ENCODE assay signal across 14 cellular contexts in the genomic region with DNA sequence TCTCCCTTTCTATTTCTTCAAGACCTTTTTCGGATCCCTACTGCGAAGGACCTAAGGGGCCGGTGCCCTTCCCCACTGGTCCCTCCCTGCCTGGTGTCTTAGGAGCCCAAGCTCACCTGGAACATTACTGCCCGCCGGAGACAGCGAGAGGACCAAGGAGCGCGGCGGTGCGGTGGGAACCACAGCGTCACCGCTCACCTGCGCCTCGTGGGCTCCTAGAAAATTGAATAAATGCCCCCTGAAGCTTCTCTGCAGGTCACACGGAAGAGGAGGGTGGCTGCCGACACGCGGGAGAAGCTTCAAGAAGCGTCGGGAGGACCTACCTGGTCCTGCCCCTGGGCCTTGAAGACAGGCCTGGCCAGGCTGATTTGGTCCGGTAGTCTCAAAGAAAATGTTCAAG.
DNase-seq lines count a peak whose midpoint lies in the region; ATAC-seq and TF ChIP-seq lines count a peak whose summit lies in the region.
"Had no signal": no experiment of that assay in that cellular context is flagged by ENCODE, and none has a peak within 500 bp of the region (broad histone marks: within the 10 kb centered on the region; RNA-seq: fewer than 3 reads in every experiment).

No MANE protein-coding gene starts in this region.

- H3K4me1 ChIP-seq in SK-N-SH (ENCODE audit: control insufficient read depth in 1 of 2, insufficient read depth in 2 of 2, low read depth in 1 of 2, low read length in 1 of 2) (no peaks in the 10 kb centered on the region), neuronal stem cell (ENCODE audit: control insufficient read depth in 2 of 2, insufficient read depth in 1 of 2, low read depth in 1 of 2, low read length in 2 of 2) (peaks cover 0 to 2% of the 10 kb centered on the region in 2 donors), neural progenitor cell (peaks cover 8% of the 10 kb centered on the region)
- H3K4me1 ChIP-seq: Caco-2 had no signal

- POLR2A ChIA-PET in SK-N-SH (lab: Yijun Ruan, JAX): no interaction called here

- H3K27me3 Mint-ChIP-seq in T-helper 17 cell: no peaks in the 10 kb centered on the region
- peaks cover 3% of the 10 kb centered on the region for H3K27me3 Mint-ChIP-seq in neural progenitor cell (ENCODE audit: insufficient read depth, low read depth)
- H3K27me3 Mint-ChIP-seq: CD8-positive, alpha-beta memory T cell had no signal

- 61% methylated on average over 21 of the region's 21 CpGs for WGBS in SK-N-SH (ENCODE audit: low lambda C conversion rate)
- WGBS in neuronal stem cell (ENCODE audit: extremely low coverage in 2 of 2, insufficient read length in 2 of 2, insufficient replicate concordance in 1 of 2), 2 donors: no CpG with 5 or more reads among the region's 21 CpGs

- no peak overlapping the region for H3K9ac ChIP-seq in SK-N-SH
- H3K9ac ChIP-seq in neuronal stem cell (ENCODE audit: low read depth, low read length, poor library complexity): no peak overlapping the region
- no peak overlapping the region for H3K9ac ChIP-seq in neural progenitor cell

- TF ChIP-seq RAD21 in SK-N-SH (IDR thresholded peaks at IDR 0.05; ENCODE audit: low read length): no peak

- H3K4me2 ChIP-seq in SK-N-SH: no peak overlapping the region
- no peak overlapping the region for H3K4me2 ChIP-seq in neuronal stem cell (ENCODE audit: insufficient read depth, low read length, poor library complexity, severe bottlenecking)
- no peak overlapping the region for H3K4me2 ChIP-seq in neural progenitor cell

- H2BK120ac ChIP-seq in neuronal stem cell (ENCODE audit: low read depth, low read length): no peak overlapping the region

- H3K14ac ChIP-seq in neuronal stem cell (ENCODE audit: low read length): no peak overlapping the region

- peak overlapping the region; percentile 43 for H2AK5ac ChIP-seq in neuronal stem cell (ENCODE audit: low read depth, low read length)

- H3K27ac ChIP-seq in SK-N-SH (ENCODE audit: low read depth in 2 of 2, low read length in 1 of 2) (no peak overlapping the region), neuronal stem cell (replicated peaks; ENCODE audit: low read length) (no peak overlapping the region), neural progenitor cell (no peak overlapping the region)
- H3K27ac ChIP-seq: 22Rv1 had no signal

- peaks cover 25% of the 10 kb centered on the region for H3K9me3 Mint-ChIP-seq in neural progenitor cell

- H3K9me2 ChIP-seq in SK-N-SH: no peaks in the 10 kb centered on the region

- H2AFZ ChIP-seq in SK-N-SH (ENCODE audit: low read depth) (no peak overlapping the region), neuronal stem cell (ENCODE audit: low read length) (no peak overlapping the region), neural progenitor cell (replicated peaks) (no peak overlapping the region)

- ATAC-seq in SK-N-SH treated with all-trans-retinoic acid at 6 μM for 48 hours (no peak), T-helper 17 cell (no peak)
- ATAC-seq: K562 had no signal

- no peaks in the 10 kb centered on the region for H3K36me3 ChIP-seq in SK-N-SH (replicated peaks in 1 of 2; ENCODE audit: control insufficient read depth in 1 of 2, insufficient read depth in 2 of 2, low read length in 1 of 2)
- H3K36me3 ChIP-seq in neuronal stem cell (replicated peaks in 1 of 2; ENCODE audit: control insufficient read depth in 2 of 2, insufficient read depth in 2 of 2, low read length in 2 of 2): no peaks in the 10 kb centered on the region
- no peaks in the 10 kb centered on the region for H3K36me3 ChIP-seq in neural progenitor cell

- DNase-seq in SK-N-SH (peak; percentile 0), T-helper 17 cell (no peak), neuronal stem cell (ENCODE audit: low spot score) (no peak), GF-D8 (lab: John Stamatoyannopoulos, UW) (no peak), neural progenitor cell (ENCODE audit: low spot score) (no peak)
- no peak for DNase-seq in activated CD4-positive, alpha-beta T cell treated with anti-CD3 and anti-CD28 coated beads, Interleukin-2, amount 50 U/mL, for 48 hours
- DNase-seq: Caco-2; CD8-positive, alpha-beta memory T cell; DND-41; GDM1 had no signal

- H3K4ac ChIP-seq in neuronal stem cell (ENCODE audit: low read length): no peak overlapping the region

- CTCF ChIA-PET in SK-N-SH (lab: Yijun Ruan, JAX): no interaction called here

- H3K79me2 ChIP-seq in SK-N-SH (ENCODE audit: insufficient read depth) (no peaks in the 10 kb centered on the region), neural progenitor cell (ENCODE audit: low read depth) (no peaks in the 10 kb centered on the region)

- H3K27ac Mint-ChIP-seq in T-helper 17 cell (peak overlapping the region; percentile 45), neural progenitor cell (no peak overlapping the region)
- H3K27ac Mint-ChIP-seq: CD14-positive monocyte had no signal

- H3K23ac ChIP-seq in neuronal stem cell (ENCODE audit: low read depth, low read length, poor library complexity): no peak overlapping the region

- H2BK12ac ChIP-seq in neuronal stem cell (ENCODE audit: low read length): no peak overlapping the region

- H4K20me1 ChIP-seq in SK-N-SH (ENCODE audit: insufficient read depth): no peaks in the 10 kb centered on the region
- H4K20me1 ChIP-seq in neural progenitor cell (ENCODE audit: low read depth): no peaks in the 10 kb centered on the region

- no peaks in the 10 kb centered on the region for H3K79me1 ChIP-seq in neuronal stem cell (ENCODE audit: low read depth, low read length)

- H3K4me1 Mint-ChIP-seq in T-helper 17 cell: peaks cover 3% of the 10 kb centered on the region
- peaks cover 14% of the 10 kb centered on the region for H3K4me1 Mint-ChIP-seq in neural progenitor cell
- H3K4me1 Mint-ChIP-seq: CD14-positive monocyte had no signal

- no peak overlapping the region for H4K91ac ChIP-seq in neuronal stem cell (ENCODE audit: low read depth, low read length, poor library complexity)

- H4K8ac ChIP-seq in neuronal stem cell (ENCODE audit: low read depth, low read length): no peak overlapping the region

- H3K4me3 ChIP-seq in SK-N-SH (ENCODE audit: low read depth in 2 of 2, low read length in 1 of 2): no peak overlapping the region
- no peak overlapping the region for H3K4me3 ChIP-seq in neuronal stem cell (ENCODE audit: low read length in 2 of 2)
- no peak overlapping the region for H3K4me3 ChIP-seq in neural progenitor cell
- H3K4me3 ChIP-seq: K562 had no signal

- H2BK15ac ChIP-seq in neuronal stem cell (ENCODE audit: low read length): no peak overlapping the region

- H3K4me3 Mint-ChIP-seq in T-helper 17 cell (peak overlapping the region; percentile 34), neural progenitor cell (no peak overlapping the region)
- H3K4me3 Mint-ChIP-seq: CD14-positive monocyte; CD8-positive, alpha-beta memory T cell had no signal

- no peak overlapping the region for H2BK5ac ChIP-seq in neuronal stem cell (ENCODE audit: low read length)

- H3F3A ChIP-seq in SK-N-SH (replicated peaks; ENCODE audit: insufficient read depth) (no peaks in the 10 kb centered on the region), neural progenitor cell (ENCODE audit: low read depth) (no peaks in the 10 kb centered on the region)

- H3K36me3 Mint-ChIP-seq in T-helper 17 cell (ENCODE audit: low read depth) (peaks cover 6% of the 10 kb centered on the region), neural progenitor cell (peaks cover 12% of the 10 kb centered on the region)

- H3K27me3 ChIP-seq in SK-N-SH (ENCODE audit: insufficient read depth): no peaks in the 10 kb centered on the region
- H3K27me3 ChIP-seq in neuronal stem cell (ENCODE audit: control insufficient read depth in 3 of 3, insufficient read depth in 3 of 3, low read depth in 1 of 3, low read length in 3 of 3): no peaks in the 10 kb centered on the region
- H3K27me3 ChIP-seq in neural progenitor cell: no peaks in the 10 kb centered on the region

- TF ChIP-seq CTCF in SK-N-SH (IDR thresholded peaks at IDR 0.05) (no peak), neural progenitor cell (IDR thresholded peaks at IDR 0.05) (no peak)

- H3K18ac ChIP-seq in neuronal stem cell (ENCODE audit: low read length): peak overlapping the region; percentile 28

- no peaks in the 10 kb centered on the region for H3K9me3 ChIP-seq in SK-N-SH
- no peaks in the 10 kb centered on the region for H3K9me3 ChIP-seq in T-helper 17 cell (ENCODE audit: control insufficient read depth, low read length, poor library complexity, severe bottlenecking)
- no peaks in the 10 kb centered on the region for H3K9me3 ChIP-seq in neuronal stem cell (replicated peaks in 1 of 2; ENCODE audit: control insufficient read depth in 2 of 2, insufficient read depth in 1 of 2, low read depth in 1 of 2, low read length in 2 of 2)
- no peaks in the 10 kb centered on the region for H3K9me3 ChIP-seq in neural progenitor cell (ENCODE audit: low read depth)
- H3K9me3 ChIP-seq: Caco-2 had no signal

- no peak for TF ChIP-seq EP300 in SK-N-SH (IDR thresholded peaks at IDR 0.05; ENCODE audit: borderline replicate concordance in 1 of 2, low read depth in 1 of 2, low read length in 1 of 2)

TF ChIP-seq in SK-N-SH, 30 proteins besides CTCF, POLR2A, EP300 and RAD21 (continues in another document):
- TF ChIP-seq CHD2 (IDR thresholded peaks at IDR 0.05; ENCODE audit: low read length, partially characterized antibody) (no peak), MEF2A (IDR thresholded peaks at IDR 0.05; ENCODE audit: borderline replicate concordance, low read depth) (no peak), FOSL2 (IDR thresholded peaks at IDR 0.05; ENCODE audit: borderline replicate concordance, low read depth) (no peak)

TF ChIP-seq in SK-N-SH treated with all-trans-retinoic acid at 6 μM for 48 hours, 23 proteins besides CTCF, POLR2A, EP300 and RAD21 (continues in another document):
- TF ChIP-seq ISL1 (CRISPR knock-in tag; IDR thresholded peaks at IDR 0.05): no peak
- TF ChIP-seq ZFP30 (CRISPR knock-in tag; IDR thresholded peaks at IDR 0.05): no peak
- TF ChIP-seq CSRNP3 (CRISPR knock-in tag; IDR thresholded peaks at IDR 0.05): no peak
- no peak for TF ChIP-seq ESRRG (CRISPR knock-in tag; IDR thresholded peaks at IDR 0.05)
- TF ChIP-seq ZNF565 (CRISPR knock-in tag; conservative IDR thresholded peaks at IDR 0.05; ENCODE audit: low read depth): no peak
- TF ChIP-seq GLIS3 (CRISPR knock-in tag; IDR thresholded peaks at IDR 0.05): no peak
- no peak for TF ChIP-seq ZFP3 (CRISPR knock-in tag; IDR thresholded peaks at IDR 0.05)
- TF ChIP-seq ZNF70 (CRISPR knock-in tag; IDR thresholded peaks at IDR 0.05): no peak
